ENCODE assay signal across 8 cellular contexts in the genomic region with DNA sequence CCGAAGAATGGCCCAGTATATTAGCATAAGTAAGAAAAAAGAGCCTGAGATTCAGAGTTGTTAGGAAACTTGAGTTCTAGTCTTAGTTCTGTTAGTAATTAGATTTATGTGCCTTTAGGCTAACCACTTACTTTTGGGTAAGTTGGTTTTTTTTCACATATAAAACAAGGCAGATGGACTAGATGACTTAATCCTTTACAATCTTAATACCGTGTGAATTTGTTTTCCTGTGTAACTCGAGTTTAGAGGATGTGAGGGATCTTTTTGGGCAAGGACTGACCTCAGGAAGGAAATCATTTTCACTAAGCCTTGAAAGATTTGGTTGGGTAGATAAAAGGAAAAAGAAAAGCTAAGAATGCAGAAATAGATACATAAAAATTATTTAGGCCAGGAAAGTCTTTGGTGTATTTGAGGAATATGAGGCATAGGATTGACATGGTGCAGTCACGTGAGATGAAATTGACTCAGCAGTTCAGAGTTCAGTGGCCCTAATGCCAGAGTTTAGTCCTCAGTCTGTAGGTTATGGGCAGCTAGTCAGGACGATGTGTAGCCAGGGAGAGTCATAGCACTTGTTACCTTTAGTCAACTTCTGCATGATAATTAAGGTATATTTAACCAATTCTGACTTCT. TPM values are rescaled to one million over a fixed set of nuclear protein-coding genes. Genes with fewer than 3 reads are reported as not detected.
DNase-seq lines count a peak whose midpoint lies in the region; ATAC-seq, FAIRE-seq and TF ChIP-seq lines count a peak whose summit lies in the region.

No MANE protein-coding gene starts in this region.

- H3K27ac ChIP-seq in keratinocyte (ENCODE audit: control insufficient read depth, insufficient read depth, low read length) (peak overlapping the region; percentile 83), substantia nigra (ENCODE audit: low read depth, low read length, poor library complexity, severe bottlenecking) (peak overlapping the region; percentile 98)

- no peak for FAIRE-seq in keratinocyte (lab: Jason Lieb, UNC)

- H3K9me3 Mint-ChIP-seq in activated naive CD8-positive, alpha-beta T cell treated with anti-CD3 and anti-CD28 coated beads for 36 hours, result no peaks in the 10 kb centered on the region

- ATAC-seq in Right ventricle myocardium superior (ENCODE audit: poor library complexity) (peak; percentile 51), Right ventricle myocardium inferior (no peak), GM18511 (IDR thresholded peaks at IDR 0.05; ENCODE audit: unreplicated experiment) (no peak), HG02678 (IDR thresholded peaks at IDR 0.05; ENCODE audit: unreplicated experiment) (no peak)

- peak overlapping the region; percentile 24 for H3K9ac ChIP-seq in keratinocyte (ENCODE audit: control insufficient read depth, extremely low read depth, insufficient read depth, low read length)

- H3K9me1 ChIP-seq in keratinocyte (ENCODE audit: control insufficient read depth, extremely low read depth, insufficient read depth, low read length), result no peaks in the 10 kb centered on the region

- peaks cover 67% of the 10 kb centered on the region for H3K4me1 Mint-ChIP-seq in activated naive CD8-positive, alpha-beta T cell treated with anti-CD3 and anti-CD28 coated beads for 36 hours

- H3K27ac Mint-ChIP-seq in activated naive CD8-positive, alpha-beta T cell treated with anti-CD3 and anti-CD28 coated beads for 36 hours, result peak overlapping the region; percentile 54

- no peak overlapping the region for H2AFZ ChIP-seq in keratinocyte (ENCODE audit: control insufficient read depth, low read length)

- H3K36me3 ChIP-seq in keratinocyte (ENCODE audit: control insufficient read depth in 2 of 2, extremely low read depth in 1 of 2, insufficient read depth in 2 of 2, low read length in 2 of 2), result peaks cover 0 to 7% of the 10 kb centered on the region in 2 experiments

- peaks cover 73% of the 10 kb centered on the region for H3K79me2 ChIP-seq in keratinocyte (ENCODE audit: control insufficient read depth, insufficient read depth, low read length)

- no peak overlapping the region for H3K4me3 ChIP-seq in keratinocyte (ENCODE audit: control insufficient read depth in 2 of 3, extremely low read depth in 1 of 3, insufficient read depth in 2 of 3, low read depth in 1 of 3, low read length in 3 of 3)
- H3K4me3 ChIP-seq in lower leg skin (ENCODE audit: low read depth, poor library complexity, severe bottlenecking), result no peak overlapping the region

- H3K36me3 Mint-ChIP-seq in activated naive CD8-positive, alpha-beta T cell treated with anti-CD3 and anti-CD28 coated beads for 36 hours, result peaks cover 42% of the 10 kb centered on the region

- peak overlapping the region; percentile 44 for H3K4me2 ChIP-seq in keratinocyte (ENCODE audit: control insufficient read depth, extremely low read depth, insufficient read depth, low read depth, low read length)

- H4K20me1 ChIP-seq in keratinocyte (ENCODE audit: control insufficient read depth, extremely low read depth, insufficient read depth, low read length), result peaks cover 2% of the 10 kb centered on the region

- H3K27me3 Mint-ChIP-seq in activated naive CD8-positive, alpha-beta T cell treated with anti-CD3 and anti-CD28 coated beads for 36 hours, result no peaks in the 10 kb centered on the region

- H3K4me1 ChIP-seq in keratinocyte (ENCODE audit: control insufficient read depth, extremely low read depth, insufficient read depth, low read length), result peaks cover 38% of the 10 kb centered on the region

- no peak for TF ChIP-seq POLR2A in lower leg skin (IDR thresholded peaks at IDR 0.05)

- WGBS in lower leg skin, 2 donors, result 58 to 62% methylated on average over 5 of the region's 5 CpGs

- H3K27me3 ChIP-seq in keratinocyte (ENCODE audit: control insufficient read depth, extremely low read depth, insufficient read depth, low read length), result no peaks in the 10 kb centered on the region

- H3K4me3 Mint-ChIP-seq in activated naive CD8-positive, alpha-beta T cell treated with anti-CD3 and anti-CD28 coated beads for 36 hours, result no peak overlapping the region

- TF ChIP-seq CTCF in keratinocyte (optimal IDR thresholded peaks at IDR 0.05 in 1 of 3, IDR thresholded peaks at IDR 0.05 in 1 of 3, conservative IDR thresholded peaks at IDR 0.05 in 1 of 3; ENCODE audit: extremely low read depth in 1 of 3, insufficient read depth in 2 of 3, low read length in 3 of 3) (no peak), lower leg skin (IDR thresholded peaks at IDR 0.05) (no peak)

- intact Hi-C loops in Right ventricle myocardium superior (cut with DNase I) (no loop called here), Right ventricle myocardium inferior (cut with DNase I) (no loop called here), lower leg skin (cut with DNase I; ENCODE audit: low total_unique reads) (no loop called here)

- DNase-seq in Right ventricle myocardium superior (no peak), Right ventricle myocardium inferior (ENCODE audit: missing footprints) (no peak), keratinocyte (ENCODE audit: low read depth, low spot score) (no peak), substantia nigra (lab: John Stamatoyannopoulos, UW) (no peak), lower leg skin (ENCODE audit: low spot score in 2 of 2) (no peak)
- no peak for DNase-seq in activated naive CD8-positive, alpha-beta T cell treated with anti-CD3 and anti-CD28 coated beads for 36 hours

- no peaks in the 10 kb centered on the region for H3K9me3 ChIP-seq in keratinocyte (ENCODE audit: control insufficient read depth, low read depth, low read length)

- dilution Hi-C loops in keratinocyte (cut with MboI; ENCODE audit: extremely low pct_ligation_motif_present, low sequenced_read_pairs), result no loop called here

RNA-seq across cellular contexts. Expression of a gene that starts 34.6 kb away (rescaled TPM):
- total RNA-seq in Right ventricle myocardium superior (40.6 TPM), Right ventricle myocardium inferior (45.4 TPM), lower leg skin (10 to 100 TPM; 25.3 to 39.0 (median 32.8) TPM)
- 10 to 100 TPM; 67.9 to 69.5 TPM for total RNA-seq in activated naive CD8-positive, alpha-beta T cell treated with anti-CD3 and anti-CD28 coated beads for 36 hours
- polyA plus RNA-seq in keratinocyte, result 37.2 to 59.4 TPM (median 52.3 TPM) in 3 replicates
- polyA plus RNA-seq in keratinocyte (2011; ENCODE audit: low read depth), result 38.4 TPM
- 51.8 and 77.0 TPM in 2 replicates for polyA plus RNA-seq in keratinocyte (2011; cell fraction: cytosol; rRNA removed)
- polyA plus RNA-seq in keratinocyte (2011; cell fraction: nucleus; rRNA removed), result 51.8 and 58.4 TPM in 2 replicates
- 43.4 and 75.9 TPM in 2 replicates for polyA plus RNA-seq in keratinocyte (2012; ENCODE audit: low replicate concordance)
- 72.5 to 135 TPM (median 133 TPM) in 3 replicates for polyA minus RNA-seq in keratinocyte
- polyA minus RNA-seq in keratinocyte (2011; cell fraction: cytosol; rRNA and poly(A)+ RNA removed), result 96.3 TPM
- 51.2 and 113 TPM in 2 replicates for polyA minus RNA-seq in keratinocyte (2011; cell fraction: nucleus; rRNA and poly(A)+ RNA removed)
